In genomic region chr12:108518716-108519496, GRCh38 we compare ENCODE assay signal across 23 cellular contexts. TPM values are rescaled to one million over a fixed set of nuclear protein-coding genes. Genes with fewer than 3 reads are reported as not detected.
DNase-seq lines count a peak whose midpoint lies in the region; ATAC-seq, FAIRE-seq and TF ChIP-seq lines count a peak whose summit lies in the region.
"Had no signal": no experiment of that assay in that cellular context is flagged by ENCODE, and none has a peak within 500 bp of the region (broad histone marks: within the 10 kb centered on the region; RNA-seq: fewer than 3 reads in every experiment).

No MANE protein-coding gene starts in this region.

- peak; percentile 26 for FAIRE-seq in HTR-8/SVneo (lab: Jason Lieb, UNC)
- FAIRE-seq: A549 had no signal

- no peak for ATAC-seq in CD4-positive, alpha-beta T cell (ENCODE audit: poor library complexity)
- ATAC-seq in esophagus mucosa, result no peak
- ATAC-seq: A549 had no signal

- POLR2A ChIA-PET in CD4-positive, alpha-beta T cell (lab: Charles Lee), result interaction anchor here (1.2 kb wide), 1 partner anchor 44 kb away, joined by 3 read pairs; the partner anchor contains the start of gene ISCU

- no peak for TF ChIP-seq CTCF in CD4-positive, alpha-beta T cell (IDR thresholded peaks at IDR 0.05)
- TF ChIP-seq CTCF in endodermal cell (conservative IDR thresholded peaks at IDR 0.05) (no peak), osteocyte (IDR thresholded peaks at IDR 0.05) (no peak), HFFc6 (IDR thresholded peaks at IDR 0.05) (no peak)

- H3K4me1 Mint-ChIP-seq in CD4-positive, alpha-beta T cell (ENCODE audit: low read depth), result peaks cover 20% of the 10 kb centered on the region
- H3K4me1 Mint-ChIP-seq in endodermal cell, result peaks cover 8% of the 10 kb centered on the region
- peaks cover 10% of the 10 kb centered on the region for H3K4me1 Mint-ChIP-seq in osteocyte (ENCODE audit: unreplicated experiment)
- peaks cover 31% of the 10 kb centered on the region for H3K4me1 Mint-ChIP-seq in HFFc6 (ENCODE audit: low read depth)

- H3K9me3 Mint-ChIP-seq in CD4-positive, alpha-beta T cell, result no peaks in the 10 kb centered on the region
- H3K9me3 Mint-ChIP-seq in endodermal cell (no peaks in the 10 kb centered on the region), osteocyte (ENCODE audit: unreplicated experiment) (no peaks in the 10 kb centered on the region), HFFc6 (no peaks in the 10 kb centered on the region)

- no peak for DNase-seq in CD4-positive, alpha-beta T cell
- DNase-seq in HTR-8/SVneo (ENCODE audit: insufficient read length, low spot score) (no peak), endodermal cell (peak; percentile 53), osteocyte (ENCODE audit: extremely low spot score, unreplicated experiment) (peak; percentile 73), NCI-H524 treated with DMSO at 0.1 percent for 48 hours (lab: John Stamatoyannopoulos, UW) (no peak), T-helper 1 cell (no peak), HFFc6 (no peak)
- DNase-seq: DMS 273 treated with DMSO at 0.1 percent for 48 hours, DMS79 treated with DMSO at 0.1 percent for 48 hours, GOT3, HCEC 1CT, KBM-7, MM.1S, NCI-H1048, NCI-H1417 treated with DMSO at 0.1 percent for 48 hours, NCI-H187, NCI-H446 treated with DMSO at 0.1 percent for 48 hours, SIG-M5 had no signal

- intact Hi-C loops in CD4-positive, alpha-beta T cell (cut with DNase I, micrococcal nuclease), result loop anchor here (5.0 to 10.0 kb wide), 11 partner anchors 43 to 1606 kb away; partner anchors contain the start of genes CRY1 (in 1 of the 2), IFT81 (in 1 of the 2), ISCU (in 1 of the 2) and KCTD10 (in 1 of the 2)

- no peak overlapping the region for H3K9ac ChIP-seq in endodermal cell (ENCODE audit: extremely low read depth, low read length, poor library complexity, severe bottlenecking)
- H3K9ac ChIP-seq: SK-N-SH had no signal

- CTCF ChIA-PET in CD4-positive, alpha-beta T cell (lab: Charles Lee), result interaction anchor here (1.0 kb wide), 1 partner anchor 145 kb away, joined by 3 read pairs; no protein-coding TSS in a partner anchor

- H3K27ac ChIP-seq in CD4-positive, alpha-beta T cell (ENCODE audit: low read depth, low read length), result no peak overlapping the region
- H3K27ac ChIP-seq in endodermal cell (ENCODE audit: low read depth, low read length), result no peak overlapping the region
- H3K27ac ChIP-seq: A549 had no signal

- H3K27me3 ChIP-seq in CD4-positive, alpha-beta T cell (ENCODE audit: control insufficient read depth, insufficient read depth, low read length), result no peaks in the 10 kb centered on the region
- no peaks in the 10 kb centered on the region for H3K27me3 ChIP-seq in endodermal cell (ENCODE audit: control insufficient read depth, insufficient read depth, low read length, poor library complexity, severe bottlenecking)

- 96% methylated on average over 35 to 39 of the region's 39 CpGs for WGBS in endodermal cell (ENCODE audit: insufficient coverage in 1 of 2, insufficient read length in 1 of 2), 2 experiments

- H3K27me3 Mint-ChIP-seq in CD4-positive, alpha-beta T cell, result no peaks in the 10 kb centered on the region
- H3K27me3 Mint-ChIP-seq in endodermal cell (ENCODE audit: insufficient read depth) (no peaks in the 10 kb centered on the region), osteocyte (ENCODE audit: unreplicated experiment) (no peaks in the 10 kb centered on the region), HFFc6 (ENCODE audit: insufficient read depth) (peaks cover 3% of the 10 kb centered on the region; the same call in 1 of the 2 replicates)
- H3K27me3 Mint-ChIP-seq: B cell had no signal

- peak overlapping the region; percentile 12 for H3K27ac Mint-ChIP-seq in CD4-positive, alpha-beta T cell
- no peak overlapping the region for H3K27ac Mint-ChIP-seq in endodermal cell
- H3K27ac Mint-ChIP-seq in osteocyte (ENCODE audit: unreplicated experiment), result no peak overlapping the region
- H3K27ac Mint-ChIP-seq in HFFc6, result no peak overlapping the region

- no peak overlapping the region for H3K4me3 ChIP-seq in endodermal cell (ENCODE audit: low read length)
- H3K4me3 ChIP-seq: A549 had no signal

- no peaks in the 10 kb centered on the region for H3K9me3 ChIP-seq in CD4-positive, alpha-beta T cell (ENCODE audit: control insufficient read depth, low read length)
- no peaks in the 10 kb centered on the region for H3K9me3 ChIP-seq in endodermal cell (ENCODE audit: control insufficient read depth, low read length)
- H3K9me3 ChIP-seq: A549, Caco-2, SK-N-SH had no signal

- peaks cover 67% of the 10 kb centered on the region for H3K36me3 ChIP-seq in endodermal cell (ENCODE audit: control insufficient read depth, insufficient read depth, low read length)

- peaks cover 74% of the 10 kb centered on the region for H3K36me3 Mint-ChIP-seq in CD4-positive, alpha-beta T cell (ENCODE audit: low read depth)
- H3K36me3 Mint-ChIP-seq in endodermal cell (ENCODE audit: low read depth), result peaks cover 51% of the 10 kb centered on the region
- peaks cover 29% of the 10 kb centered on the region for H3K36me3 Mint-ChIP-seq in osteocyte (ENCODE audit: unreplicated experiment)
- peaks cover 26% of the 10 kb centered on the region for H3K36me3 Mint-ChIP-seq in HFFc6 (ENCODE audit: low read depth)

- H3K4me1 ChIP-seq in endodermal cell (ENCODE audit: control insufficient read depth, insufficient read depth, low read length), result peaks cover 4% of the 10 kb centered on the region
- H3K4me1 ChIP-seq: A549, Caco-2 had no signal

- H3K4me3 Mint-ChIP-seq in CD4-positive, alpha-beta T cell, result peak overlapping the region; percentile 11
- no peak overlapping the region for H3K4me3 Mint-ChIP-seq in endodermal cell
- H3K4me3 Mint-ChIP-seq in osteocyte (ENCODE audit: unreplicated experiment), result no peak overlapping the region
- H3K4me3 Mint-ChIP-seq in HFFc6, result no peak overlapping the region
- H3K4me3 Mint-ChIP-seq: B cell had no signal

RNA-seq across cellular contexts. Expression of gene FICD, which starts 3.8 kb away (rescaled TPM):
- 1 to 10 TPM; 2.7 to 3.2 TPM for total RNA-seq in CD4-positive, alpha-beta T cell
- total RNA-seq in endodermal cell (1 to 10 TPM; 6.2 to 6.8 TPM), osteocyte (5.8 and 6.0 TPM in 2 replicates), esophagus mucosa (1.1 TPM)
- polyA plus RNA-seq in endodermal cell (2013, experiment 1 of 2), result 5.3 TPM
- 4.9 TPM for polyA plus RNA-seq in endodermal cell (2013, experiment 2 of 2)
- total RNA-seq in HFFc6 (2021; fragmentation: NEBNext Ultra II Directional; extraction: Animal tissue kit (Norgen Biotek cat#: 25700)), result 10 to 100 TPM in 2 of 6 experiments, 1 to 10 TPM in 4; 8.5 to 12.1 (median 9.9) TPM

RNA-seq across cellular contexts. Expression of gene SART3, which starts 42.1 kb away (rescaled TPM):
- total RNA-seq in CD4-positive, alpha-beta T cell, result 100 to 1,000 TPM in 1 of 2 experiments, 10 to 100 TPM in 1; 95.1 to 104 TPM
- 10 to 100 TPM; 83.5 to 86.2 TPM for total RNA-seq in endodermal cell
- 57.5 TPM for polyA plus RNA-seq in endodermal cell (2013, experiment 1 of 2)
- polyA plus RNA-seq in endodermal cell (2013, experiment 2 of 2), result 50.7 TPM
- 47.2 and 47.5 TPM in 2 replicates for total RNA-seq in osteocyte
- total RNA-seq in esophagus mucosa, result 25.7 TPM
- total RNA-seq in HFFc6 (2021; fragmentation: NEBNext Ultra II Directional; extraction: Animal tissue kit (Norgen Biotek cat#: 25700)), result 10 to 100 TPM; 33.8 to 36.3 (median 34.8) TPM

RNA-seq across cellular contexts. Expression of gene ISCU, which starts 43.5 kb away (rescaled TPM):
- total RNA-seq in CD4-positive, alpha-beta T cell, result 100 to 1,000 TPM; 269 to 270 TPM
- total RNA-seq in endodermal cell (10 to 100 TPM; 63.1 to 66.0 TPM), osteocyte (93.9 and 103 TPM in 2 replicates), esophagus mucosa (51.2 TPM)
- 92.4 TPM for polyA plus RNA-seq in endodermal cell (2013, experiment 1 of 2)
- 96.3 TPM for polyA plus RNA-seq in endodermal cell (2013, experiment 2 of 2)
- 100 to 1,000 TPM; 100 to 128 (median 107) TPM for total RNA-seq in HFFc6 (2021; fragmentation: NEBNext Ultra II Directional; extraction: Animal tissue kit (Norgen Biotek cat#: 25700))

Comparison
In these comparisons a context has a peak if more than half of its experiments do, and no peak if none do; other contexts are left out.
1. DNase-seq: peak in endodermal cell (single experiment) and osteocyte (single experiment); none in CD4-positive, alpha-beta T cell (0 of 10), HTR-8/SVneo (single experiment), NCI-H524 treated with DMSO at 0.1 percent for 48 hours (single experiment), T-helper 1 cell (0 of 5) and HFFc6 (single experiment).